2 cellular contexts compared by ENCODE assay signal in the genomic region with DNA sequence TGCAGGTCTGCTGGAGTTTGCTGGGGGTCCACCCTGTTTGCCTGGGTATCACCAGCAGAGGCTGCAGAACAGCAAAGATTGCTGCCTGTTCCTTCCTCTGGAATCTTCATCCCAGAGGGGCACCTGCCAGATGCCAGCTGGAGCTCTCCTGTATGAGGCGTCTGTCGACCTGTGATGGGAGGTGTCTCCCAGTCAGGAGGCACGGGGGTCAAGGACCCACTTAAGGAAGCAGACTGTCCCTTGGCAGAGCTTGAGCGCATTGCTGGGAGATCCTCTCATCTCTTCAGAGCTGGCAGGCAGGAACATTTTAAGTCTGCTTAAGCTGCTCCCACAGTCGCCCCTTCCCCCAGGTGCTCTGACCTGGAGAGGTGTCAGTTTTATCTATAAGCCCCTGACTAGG.
A peak's percentile ranks its signal among the peaks of the same experiment; 100 is the strongest.
DNase-seq lines count a peak whose midpoint lies in the region.
"Not testable (repeated sequence)": the region's sequence is repeated elsewhere in the genome, so short reads cannot be mapped to it uniquely, and the experiment has no call there.

No MANE protein-coding gene starts in this region.

- peak; percentile 21 to 68 for DNase-seq in NCI-H524 (lab: John Stamatoyannopoulos, UW)
- peak; percentile 68 for DNase-seq in posterior vena cava (ENCODE audit: low spot score)

- intact Hi-C loops in posterior vena cava (cut with DNase I), result not testable (repeated sequence)
